In genomic region chr9:120936011-120936763, GRCh38 we compare ENCODE assay signal across 8 cellular contexts. TPM values are rescaled to one million over a fixed set of nuclear protein-coding genes. Genes with fewer than 3 reads are reported as not detected.
DNase-seq lines count a peak whose midpoint lies in the region; ATAC-seq and TF ChIP-seq lines count a peak whose summit lies in the region.

No MANE protein-coding gene starts in this region.

- no peaks in the 10 kb centered on the region for H3K27me3 Mint-ChIP-seq in activated naive CD8-positive, alpha-beta T cell treated with anti-CD3 and anti-CD28 coated beads, Interleukin-2, amount 50 U/mL, for 24 hours
- H3K27me3 Mint-ChIP-seq in type B pancreatic cell = peaks cover 12% of the 10 kb centered on the region

- intact Hi-C loops in Right ventricle myocardium superior (cut with DNase I) = loop anchor here (5.0 kb wide), 1 partner anchor 179 kb away; no protein-coding TSS in a partner anchor
- intact Hi-C loops in posterior vena cava (cut with DNase I) = no loop called here

- H3K4me2 ChIP-seq in GM23248 (ENCODE audit: unreplicated experiment) = peak overlapping the region; percentile 89

- H3K4me1 Mint-ChIP-seq in activated naive CD8-positive, alpha-beta T cell treated with anti-CD3 and anti-CD28 coated beads, Interleukin-2, amount 50 U/mL, for 24 hours = peaks cover 66% of the 10 kb centered on the region
- peaks cover 23% of the 10 kb centered on the region for H3K4me1 Mint-ChIP-seq in type B pancreatic cell (ENCODE audit: unreplicated experiment)

- H3K79me2 ChIP-seq in GM23248 (ENCODE audit: insufficient read depth) = no peaks in the 10 kb centered on the region

- H3K9me3 Mint-ChIP-seq in activated naive CD8-positive, alpha-beta T cell treated with anti-CD3 and anti-CD28 coated beads, Interleukin-2, amount 50 U/mL, for 24 hours = no peaks in the 10 kb centered on the region
- H3K9me3 Mint-ChIP-seq in type B pancreatic cell = no peaks in the 10 kb centered on the region

- peak overlapping the region; percentile 74 for H3K4me3 Mint-ChIP-seq in activated naive CD8-positive, alpha-beta T cell treated with anti-CD3 and anti-CD28 coated beads, Interleukin-2, amount 50 U/mL, for 24 hours
- H3K4me3 Mint-ChIP-seq in type B pancreatic cell = no peak overlapping the region

- peaks cover 36% of the 10 kb centered on the region for H3F3A ChIP-seq in GM23248 (ENCODE audit: insufficient read depth)

- H3K27ac ChIP-seq in GM23248 = peak overlapping the region; percentile 83

- no peaks in the 10 kb centered on the region for H3K36me3 ChIP-seq in GM23248 (ENCODE audit: low read depth)

- peak; percentile 76 for ATAC-seq in activated naive CD8-positive, alpha-beta T cell treated with anti-CD3 and anti-CD28 coated beads, Interleukin-2, amount 50 U/mL, for 24 hours
- ATAC-seq in Right ventricle myocardium superior (ENCODE audit: poor library complexity) = peak; percentile 88

- H3K4me1 ChIP-seq in GM23248 (ENCODE audit: insufficient read depth) = peaks cover 49% of the 10 kb centered on the region

- peak overlapping the region; percentile 68 for H3K9ac ChIP-seq in GM23248

- H3K27ac Mint-ChIP-seq in activated naive CD8-positive, alpha-beta T cell treated with anti-CD3 and anti-CD28 coated beads, Interleukin-2, amount 50 U/mL, for 24 hours = peak overlapping the region; percentile 100
- peak overlapping the region; percentile 14 for H3K27ac Mint-ChIP-seq in type B pancreatic cell

- 0 to 3% methylated on average over 10 of the region's 10 CpGs for WGBS in GM23248 (ENCODE audit: low coverage in 1 of 2, low lambda C conversion rate in 2 of 2, missing lambda C conversion rate in 2 of 2), 2 experiments

- H2AFZ ChIP-seq in GM23248 = peak overlapping the region; percentile 47

- no peaks in the 10 kb centered on the region for H4K20me1 ChIP-seq in GM23248 (ENCODE audit: insufficient read depth)

- DNase-seq in D341Med (ENCODE audit: low spot score) = peak; percentile 88
- peak; percentile 97 for DNase-seq in GM23248
- peak; percentile 68 for DNase-seq in NCI-H128 (lab: John Stamatoyannopoulos, UW; ENCODE audit: unreplicated experiment)
- DNase-seq in SW 1271 (lab: John Stamatoyannopoulos, UW) = peak; percentile 71 to 85
- peak; percentile 97 for DNase-seq in activated naive CD8-positive, alpha-beta T cell treated with anti-CD3 and anti-CD28 coated beads, Interleukin-2, amount 50 U/mL, for 24 hours
- peak; percentile 97 for DNase-seq in Right ventricle myocardium superior
- peak; percentile 98 for DNase-seq in posterior vena cava (ENCODE audit: low spot score)
- DNase-seq in type B pancreatic cell (ENCODE audit: extremely low spot score, unreplicated experiment) = peak; percentile 87

- H3K36me3 Mint-ChIP-seq in activated naive CD8-positive, alpha-beta T cell treated with anti-CD3 and anti-CD28 coated beads, Interleukin-2, amount 50 U/mL, for 24 hours (ENCODE audit: low read depth) = no peaks in the 10 kb centered on the region
- no peaks in the 10 kb centered on the region for H3K36me3 Mint-ChIP-seq in type B pancreatic cell

- in situ Hi-C loops in GM23248 (cut with MboI) = no loop called here

- peak; percentile 95 for TF ChIP-seq CTCF in type B pancreatic cell (conservative IDR thresholded peaks at IDR 0.05)

- H3K9me2 ChIP-seq in GM23248 (ENCODE audit: insufficient read depth) = no peaks in the 10 kb centered on the region

- H3K4me3 ChIP-seq in GM23248 = peak overlapping the region; percentile 60

- no peaks in the 10 kb centered on the region for H3K27me3 ChIP-seq in GM23248 (replicated peaks; ENCODE audit: insufficient read depth)

- H3K9me3 ChIP-seq in GM23248 (ENCODE audit: low read depth) = no peaks in the 10 kb centered on the region

RNA-seq across cellular contexts. Expression of gene TRAF1, which starts 9.6 kb away (rescaled TPM):
- total RNA-seq in GM23248 (2014; rRNA removed; shearing (Covaris generic)) = 0.38 and 0.54 TPM in 2 replicates
- 0.54 and 0.75 TPM in 2 replicates for polyA plus RNA-seq in GM23248 (2016; fragmentation: Nextera tagmentation; extraction: Ambion mirVana)
- total RNA-seq in Right ventricle myocardium superior = 2.2 TPM
- 10 to 100 TPM; 10.2 to 14.6 TPM for total RNA-seq in posterior vena cava
- 1.9 and 3.1 TPM in 2 replicates for total RNA-seq in type B pancreatic cell (ENCODE audit: low replicate concordance)

RNA-seq across cellular contexts. Expression of gene PHF19, which starts 59.2 kb away (rescaled TPM):
- total RNA-seq in GM23248 (2014; rRNA removed; shearing (Covaris generic)) = 16.7 and 28.2 TPM in 2 replicates
- 15.1 and 17.1 TPM in 2 replicates for polyA plus RNA-seq in GM23248 (2016; fragmentation: Nextera tagmentation; extraction: Ambion mirVana)
- 11.9 TPM for total RNA-seq in Right ventricle myocardium superior
- 10 to 100 TPM; 30.8 to 40.2 TPM for total RNA-seq in posterior vena cava
- total RNA-seq in type B pancreatic cell (ENCODE audit: low replicate concordance) = 31.0 and 39.6 TPM in 2 replicates

Comparison
In these comparisons a context has a peak if more than half of its experiments do, and no peak if none do; other contexts are left out.
1. Peak in every context shown above with its lines: DNase-seq, ATAC-seq, H3K4me3 ChIP-seq and H3K27ac ChIP-seq.